21 cellular contexts compared by ENCODE assay signal in the genomic region with DNA sequence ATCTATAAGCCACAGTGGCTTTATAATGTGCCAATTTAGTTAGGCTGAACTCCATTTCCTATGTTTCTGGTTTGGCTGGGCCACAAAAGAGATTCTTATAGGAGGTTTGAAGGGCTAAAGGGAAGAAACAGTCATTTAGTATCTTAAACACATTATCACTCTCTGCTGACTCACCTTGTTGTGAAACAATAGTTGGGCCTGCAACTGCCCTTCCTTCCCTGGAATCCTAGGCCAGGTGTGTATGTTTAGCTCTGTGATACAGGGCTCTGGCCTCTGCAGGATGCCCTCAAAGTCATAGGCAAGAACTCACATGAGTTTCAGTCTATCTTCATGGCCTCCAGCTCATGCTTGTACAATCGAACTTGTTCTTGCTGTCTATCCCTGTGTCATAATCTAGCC.
"Had no signal": no experiment of that assay in that cellular context is flagged by ENCODE, and none has a peak within 500 bp of the region (broad histone marks: within the 10 kb centered on the region; RNA-seq: fewer than 3 reads in every experiment).

No MANE protein-coding gene starts in this region.

- H3K27ac Mint-ChIP-seq: activated B cell treated with CpG ODN at 0.5 μM for 24 hours; activated CD4-positive, alpha-beta T cell treated with anti-CD3 and anti-CD28 coated beads for 36 hours; activated CD8-positive, alpha-beta T cell treated with anti-CD3 and anti-CD28 coated beads for 36 hours; activated naive CD4-positive, alpha-beta T cell treated with anti-CD3 and anti-CD28 coated beads, Interleukin-2, amount 10 ng/mL, durations not matched to agents 7 days and 5 days; activated naive CD8-positive, alpha-beta T cell treated with anti-CD3 and anti-CD28 coated beads for 36 hours; activated T-cell treated with anti-CD3 and anti-CD28 coated beads, Interleukin-2, amount 50 U/mL, for 72 hours; activated T-helper 2 cell treated with anti-CD3 and anti-CD28 coated beads, Interferon-gamma antibody, Interleukin-2, Interleukin-4, amounts not matched to agents 10 μg/mL and 5 μg/mL and 100 μg/mL, durations not matched to agents 14 hours and 24 hours and 36 hours; T-helper 17 cell had no signal

- H3K27ac ChIP-seq: brain microvascular endothelial cell had no signal

- H3K36me3 Mint-ChIP-seq: activated naive CD4-positive, alpha-beta T cell treated with anti-CD3 and anti-CD28 coated beads, Interleukin-2, amount 10 ng/mL, durations not matched to agents 7 days and 5 days; activated naive CD8-positive, alpha-beta T cell treated with anti-CD3 and anti-CD28 coated beads for 36 hours had no signal

- H3K36me3 ChIP-seq: brain microvascular endothelial cell had no signal

- H3K27me3 ChIP-seq: brain microvascular endothelial cell had no signal

- ATAC-seq: activated CD4-positive, alpha-beta T cell treated with anti-CD3 and anti-CD28 coated beads for 36 hours; activated CD8-positive, alpha-beta T cell treated with anti-CD3 and anti-CD28 coated beads for 36 hours; activated T-cell treated with anti-CD3 and anti-CD28 coated beads, Interleukin-2, amount 50 U/mL, for 72 hours; PC-3; T-helper 17 cell had no signal

- H3K4me1 Mint-ChIP-seq: activated B cell treated with CpG ODN at 0.5 μM for 24 hours; activated CD4-positive, alpha-beta T cell treated with anti-CD3 and anti-CD28 coated beads for 36 hours; activated naive CD4-positive, alpha-beta T cell treated with anti-CD3 and anti-CD28 coated beads, Interleukin-2, amount 10 ng/mL, durations not matched to agents 7 days and 5 days; activated naive CD8-positive, alpha-beta T cell treated with anti-CD3 and anti-CD28 coated beads for 36 hours; T-helper 17 cell had no signal

- DNase-seq: activated B cell treated with CpG ODN at 0.5 μM for 24 hours; activated CD4-positive, alpha-beta T cell treated with anti-CD3 and anti-CD28 coated beads for 36 hours; activated CD8-positive, alpha-beta memory T cell treated with anti-CD3 and anti-CD28 coated beads, Interleukin-2, amount 50 U/mL, for 4 hours; activated CD8-positive, alpha-beta T cell treated with anti-CD3 and anti-CD28 coated beads for 36 hours; activated gamma-delta T cell treated with Interleukin-2 at 50 U/mL for 16 hours; activated naive CD4-positive, alpha-beta T cell treated with anti-CD3 and anti-CD28 coated beads, Interleukin-2, amount 10 ng/mL, durations not matched to agents 7 days and 5 days; activated naive CD8-positive, alpha-beta T cell treated with anti-CD3 and anti-CD28 coated beads for 36 hours; activated T-cell treated with anti-CD3 and anti-CD28 coated beads, Interleukin-2, amount 50 U/mL, for 72 hours; brain microvascular endothelial cell; caudate nucleus; Kasumi-1; KBM-7; NCI-H1048; NCI-H146; NCI-H1930; NCI-H524; PC-3; SIG-M5; T-helper 17 cell; T-helper 9 cell had no signal

- H3K4me3 Mint-ChIP-seq: activated B cell treated with CpG ODN at 0.5 μM for 24 hours; activated CD4-positive, alpha-beta T cell treated with anti-CD3 and anti-CD28 coated beads for 36 hours; activated CD8-positive, alpha-beta T cell treated with anti-CD3 and anti-CD28 coated beads for 36 hours; activated naive CD4-positive, alpha-beta T cell treated with anti-CD3 and anti-CD28 coated beads, Interleukin-2, amount 10 ng/mL, durations not matched to agents 7 days and 5 days; activated naive CD8-positive, alpha-beta T cell treated with anti-CD3 and anti-CD28 coated beads for 36 hours; activated T-cell treated with anti-CD3 and anti-CD28 coated beads, Interleukin-2, amount 50 U/mL, for 72 hours; T-helper 17 cell had no signal

- H3K27me3 Mint-ChIP-seq: activated B cell treated with CpG ODN at 0.5 μM for 24 hours; activated CD4-positive, alpha-beta T cell treated with anti-CD3 and anti-CD28 coated beads for 36 hours; activated CD8-positive, alpha-beta T cell treated with anti-CD3 and anti-CD28 coated beads for 36 hours; activated naive CD4-positive, alpha-beta T cell treated with anti-CD3 and anti-CD28 coated beads, Interleukin-2, amount 10 ng/mL, durations not matched to agents 7 days and 5 days; activated naive CD8-positive, alpha-beta T cell treated with anti-CD3 and anti-CD28 coated beads for 36 hours; T-helper 17 cell had no signal

- H3K9me3 Mint-ChIP-seq: activated naive CD8-positive, alpha-beta T cell treated with anti-CD3 and anti-CD28 coated beads for 36 hours had no signal
